Comparison of ENCODE assay signal across 8 cellular contexts in the genomic region with DNA sequence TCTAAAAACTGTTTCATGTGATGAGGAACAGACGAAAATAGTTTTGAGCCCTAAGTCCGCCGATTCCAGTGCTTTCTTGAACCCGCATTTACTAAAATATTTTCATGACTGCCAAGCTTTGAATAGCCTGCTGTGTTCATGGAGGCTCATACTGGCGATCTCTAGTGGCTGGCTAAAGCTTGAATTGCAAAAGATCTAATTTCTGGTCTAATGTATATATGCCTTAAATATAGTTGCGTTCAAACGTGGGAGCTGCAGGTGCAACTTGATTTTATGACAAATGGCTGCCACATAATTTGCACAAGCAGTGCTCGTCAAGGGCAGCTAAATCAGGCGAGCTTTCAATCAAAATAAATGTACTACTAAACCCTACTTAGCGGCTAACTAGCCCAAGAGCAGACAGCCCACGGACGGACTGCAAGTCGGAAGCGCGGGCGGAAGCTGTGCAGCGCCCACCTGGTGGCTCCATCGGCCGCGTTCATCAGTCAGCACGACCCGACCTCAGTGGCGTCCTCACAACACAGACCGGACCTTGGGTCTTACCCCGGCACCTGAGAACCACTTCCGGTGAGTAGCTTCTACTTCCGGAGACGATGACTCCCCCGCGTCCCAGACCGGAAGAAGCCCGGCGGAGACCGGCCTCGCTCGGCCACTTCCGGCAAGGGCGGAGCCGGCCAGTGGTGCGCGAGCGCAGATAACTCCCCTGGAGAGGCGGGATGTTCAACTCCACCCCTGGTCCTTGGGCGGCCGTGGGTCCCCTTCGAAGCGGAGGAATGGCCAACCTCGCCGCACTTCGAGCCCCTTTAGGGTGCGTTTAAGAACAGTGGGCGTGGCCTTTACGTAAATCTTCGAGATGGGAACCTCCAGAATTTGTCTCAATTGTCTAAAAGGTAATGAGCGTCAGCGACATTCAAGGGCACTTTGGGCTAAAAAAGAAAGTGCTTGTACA. TPM values are rescaled to one million over a fixed set of nuclear protein-coding genes. Genes with fewer than 3 reads are reported as not detected.
DNase-seq lines count a peak whose midpoint lies in the region; ATAC-seq and TF ChIP-seq lines count a peak whose summit lies in the region.

No MANE protein-coding gene starts in this region.

- peak; percentile 56 for TF ChIP-seq CTCF in chondrocyte (IDR thresholded peaks at IDR 0.05)

- peak overlapping the region; percentile 92 for H3K27ac Mint-ChIP-seq in chondrocyte (ENCODE audit: unreplicated experiment)

- ATAC-seq in GM19035 (IDR thresholded peaks at IDR 0.05; ENCODE audit: unreplicated experiment) (peak; percentile 93), HG03342 (IDR thresholded peaks at IDR 0.05; ENCODE audit: unreplicated experiment) (peak; percentile 94)

- H3K36me3 Mint-ChIP-seq in chondrocyte (ENCODE audit: low read depth), result peaks cover 31% of the 10 kb centered on the region

- no peaks in the 10 kb centered on the region for H3K9me3 Mint-ChIP-seq in chondrocyte (ENCODE audit: low read depth)

- peak; percentile 91 to 93 for DNase-seq in AML-193 (lab: John Stamatoyannopoulos, UW)
- DNase-seq in NCI-H345 treated with DMSO at 0.1 percent for 48 hours (lab: John Stamatoyannopoulos, UW; ENCODE audit: unreplicated experiment), result peak; percentile 95
- peak; percentile 67 for DNase-seq in activated CD4-positive, alpha-beta T cell treated with anti-CD3 and anti-CD28 coated beads for 1 hour
- no peak for DNase-seq in chondrocyte (ENCODE audit: low spot score)
- peak; percentile 88 for DNase-seq in kidney glomerular epithelial cell (lab: John Stamatoyannopoulos, UW)
- peak; percentile 79 to 85 for DNase-seq in stimulated activated CD4-positive, alpha-beta T cell treated with anti-CD3 and anti-CD28 coated beads, Interleukin-15, amount 100 ng/mL, for 48 hours (ENCODE audit: low read depth in 2 of 2)

- H3K4me1 Mint-ChIP-seq in chondrocyte (ENCODE audit: low read depth), result peaks cover 60% of the 10 kb centered on the region

- H3K4me3 Mint-ChIP-seq in chondrocyte (ENCODE audit: unreplicated experiment), result peak overlapping the region; percentile 88

- no peaks in the 10 kb centered on the region for H3K27me3 Mint-ChIP-seq in chondrocyte (ENCODE audit: low read depth)

RNA-seq across cellular contexts. Expression of a gene that starts 6.1 kb away (rescaled TPM):
- 546 to 709 TPM (median 571 TPM) in 3 replicates for total RNA-seq in chondrocyte

RNA-seq across cellular contexts. Expression of a gene that starts 6.2 kb away (rescaled TPM):
- total RNA-seq in chondrocyte, result 5.3 to 7.2 TPM (median 5.9 TPM) in 3 replicates
